19 cellular contexts compared by ENCODE assay signal in the genomic region with DNA sequence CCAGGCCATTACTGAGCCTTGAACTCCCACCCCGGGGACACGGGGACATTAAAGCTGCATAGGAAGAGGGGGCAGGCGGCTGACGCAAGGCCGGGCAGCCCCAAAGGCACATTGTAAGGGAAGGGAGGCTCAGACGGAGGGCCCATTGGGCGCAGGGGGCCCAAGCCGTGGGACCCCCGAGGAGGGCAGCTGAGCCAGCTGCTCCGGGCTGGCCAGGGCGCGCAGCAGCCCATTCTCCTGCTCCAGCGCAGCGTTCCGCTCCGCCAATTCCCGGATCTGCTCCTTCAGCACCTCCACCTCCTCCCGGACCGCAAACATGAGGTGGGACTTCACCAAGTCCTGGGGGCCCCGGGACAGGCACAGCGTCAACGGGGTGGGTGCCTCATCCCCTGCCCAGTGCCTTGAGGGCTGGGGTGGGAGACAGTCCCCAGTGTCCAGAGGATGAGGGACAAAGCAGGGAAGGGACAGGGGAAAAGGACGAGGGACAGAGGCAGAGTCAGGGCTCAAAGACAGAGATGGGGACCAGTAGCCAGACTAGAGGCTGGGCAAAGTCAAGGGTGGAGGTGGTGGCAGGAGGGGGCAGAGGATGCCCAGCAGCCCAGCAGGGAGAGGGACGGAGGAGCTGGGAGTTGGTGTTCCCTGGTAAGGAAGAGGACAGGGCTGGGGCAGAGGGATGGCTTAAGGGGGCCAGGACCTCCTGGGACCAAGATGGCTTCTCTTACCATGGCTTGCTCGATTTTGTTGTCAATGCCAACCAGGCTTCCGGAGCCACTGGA. TPM values are rescaled to one million over a fixed set of nuclear protein-coding genes. Genes with fewer than 3 reads are reported as not detected.
DNase-seq lines count a peak whose midpoint lies in the region; ATAC-seq and TF ChIP-seq lines count a peak whose summit lies in the region.
"Had no signal": no experiment of that assay in that cellular context is flagged by ENCODE, and none has a peak within 500 bp of the region (broad histone marks: within the 10 kb centered on the region; RNA-seq: fewer than 3 reads in every experiment).

No MANE protein-coding gene starts in this region.

- no peak for TF ChIP-seq POLR2A in suprapubic skin (IDR thresholded peaks at IDR 0.05)

- H3K4me3 ChIP-seq in suprapubic skin, result peak overlapping the region; percentile 6
- H3K4me3 ChIP-seq: A549, mucosa of descending colon had no signal

- no peaks in the 10 kb centered on the region for H3K27me3 ChIP-seq in suprapubic skin

- H3K27ac ChIP-seq in VCaP (peak overlapping the region; percentile 68; the same call in 1 of the 2 replicates), suprapubic skin (peak overlapping the region; percentile 69)

- H3K4me1 ChIP-seq in suprapubic skin, result peaks cover 43% of the 10 kb centered on the region

- no peak for TF ChIP-seq EP300 in suprapubic skin (IDR thresholded peaks at IDR 0.05)

- H3K4me1 Mint-ChIP-seq in activated T-cell treated with anti-CD3 and anti-CD28 coated beads, Interleukin-2, amount 50 U/mL, for 24 hours (ENCODE audit: low read depth), result peaks cover 15% of the 10 kb centered on the region

- no peak for ATAC-seq in GM18498 (IDR thresholded peaks at IDR 0.05; ENCODE audit: unreplicated experiment)
- ATAC-seq: A549, mucosa of descending colon had no signal

- peaks cover 55% of the 10 kb centered on the region for H3K36me3 Mint-ChIP-seq in activated T-cell treated with anti-CD3 and anti-CD28 coated beads, Interleukin-2, amount 50 U/mL, for 24 hours (ENCODE audit: low read depth)

- peaks cover 23% of the 10 kb centered on the region for H3K36me3 ChIP-seq in suprapubic skin

- no peak overlapping the region for H3K4me3 Mint-ChIP-seq in activated T-cell treated with anti-CD3 and anti-CD28 coated beads, Interleukin-2, amount 50 U/mL, for 24 hours
- H3K4me3 Mint-ChIP-seq: CD4-positive, alpha-beta T cell had no signal

- WGBS in suprapubic skin, result 65% methylated on average over 14 of the region's 26 CpGs

- no peaks in the 10 kb centered on the region for H3K9me3 ChIP-seq in suprapubic skin
- H3K9me3 ChIP-seq: A549, mucosa of descending colon had no signal

- no peaks in the 10 kb centered on the region for H3K9me3 Mint-ChIP-seq in activated T-cell treated with anti-CD3 and anti-CD28 coated beads, Interleukin-2, amount 50 U/mL, for 24 hours
- H3K9me3 Mint-ChIP-seq: CD4-positive, alpha-beta T cell had no signal

- TF ChIP-seq CTCF in VCaP (conservative IDR thresholded peaks at IDR 0.05) (no peak), suprapubic skin (IDR thresholded peaks at IDR 0.05) (no peak)

- H3K27me3 Mint-ChIP-seq in activated T-cell treated with anti-CD3 and anti-CD28 coated beads, Interleukin-2, amount 50 U/mL, for 24 hours, result no peaks in the 10 kb centered on the region
- H3K27me3 Mint-ChIP-seq: CD4-positive, alpha-beta T cell had no signal

- DNase-seq in activated T-cell treated with anti-CD3 and anti-CD28 coated beads, Interleukin-2, amount 50 U/mL, for 24 hours, result no peak
- no peak for DNase-seq in activated T-cell treated with anti-CD3 and anti-CD28 coated beads, Interleukin-2, amount 50 U/mL, for 48 hours
- DNase-seq in globus pallidus (ENCODE audit: low spot score) (peak; percentile 45), suprapubic skin (ENCODE audit: low spot score in 2 of 2) (no peak), NCI-H2029 (lab: John Stamatoyannopoulos, UW) (no peak)
- no peak for DNase-seq in stimulated activated CD4-positive, alpha-beta T cell treated with anti-CD3 and anti-CD28 coated beads, Interleukin-4, amount 100 ng/mL, for 4 hours
- DNase-seq: activated CD4-positive, CD25-positive, alpha-beta regulatory T cell treated with anti-CD3 and anti-CD28 coated beads, Interleukin-2, amount 50 U/mL, for 72 hours; activated CD8-positive, alpha-beta memory T cell treated with anti-CD3 and anti-CD28 coated beads, Interleukin-2, amount 50 U/mL, for 4 hours; CD4-positive, alpha-beta T cell; mucosa of descending colon; NCI-H748 treated with DMSO at 0.1 percent for 48 hours; small intestine; T-helper 1 cell had no signal

- H3K27ac Mint-ChIP-seq in activated T-cell treated with anti-CD3 and anti-CD28 coated beads, Interleukin-2, amount 50 U/mL, for 24 hours, result peak overlapping the region; percentile 47
- H3K27ac Mint-ChIP-seq: CD4-positive, alpha-beta T cell had no signal

RNA-seq across cellular contexts. Expression of a gene that starts 3.0 kb away (rescaled TPM):
- total RNA-seq in suprapubic skin, result under 1 TPM in 1 of 4 donors, not detected in 3; 0.53 TPM
- total RNA-seq: kidney epithelial cell, RPMI7951, urinary bladder had no signal

RNA-seq across cellular contexts. Expression of a gene that starts 12.0 kb away (rescaled TPM):
- 10 to 100 TPM; 52.7 to 67.2 (median 57.3) TPM for total RNA-seq in suprapubic skin

RNA-seq across cellular contexts. Expression of a gene that starts 16.7 kb away (rescaled TPM):
- 1 to 10 TPM in 1 of 4 donors, under 1 TPM in 3; 0.51 to 1.1 (median 0.67) TPM for total RNA-seq in suprapubic skin
- total RNA-seq: RPMI7951 had no signal

RNA-seq across cellular contexts. Expression of a gene that starts 30.7 kb away (rescaled TPM):
- 10 to 100 TPM; 18.2 to 35.6 (median 27.0) TPM for total RNA-seq in suprapubic skin

RNA-seq across cellular contexts. Expression of a gene that starts 37.4 kb away (rescaled TPM):
- total RNA-seq in suprapubic skin, result 10 to 100 TPM; 38.5 to 50.4 (median 39.6) TPM
